13 cellular contexts compared by ENCODE assay signal in genomic region chr11:65043881-65044501, GRCh38. TPM values are rescaled to one million over a fixed set of nuclear protein-coding genes. Genes with fewer than 3 reads are reported as not detected.
DNase-seq lines count a peak whose midpoint lies in the region; ATAC-seq and TF ChIP-seq lines count a peak whose summit lies in the region.
"Had no signal": no experiment of that assay in that cellular context is flagged by ENCODE, and none has a peak within 500 bp of the region (broad histone marks: within the 10 kb centered on the region; RNA-seq: fewer than 3 reads in every experiment).

No MANE protein-coding gene starts in this region.

- H4K91ac ChIP-seq in H9 (ENCODE audit: insufficient read length, low read depth, low read length), result no peak overlapping the region

- no peak overlapping the region for H3T11ph ChIP-seq in H9 (ENCODE audit: low read length)

- intact Hi-C loops in CD4-positive, alpha-beta T cell (cut with DNase I, micrococcal nuclease), result no loop called here

- H4K5ac ChIP-seq in H9 (ENCODE audit: insufficient read length, low read depth, low read length), result no peak overlapping the region

- ATAC-seq in CD4-positive, alpha-beta T cell (ENCODE audit: poor library complexity), result no peak
- ATAC-seq in activated CD4-positive, CD25-positive, alpha-beta regulatory T cell treated with anti-CD3 and anti-CD28 coated beads, Interleukin-2, amount 50 U/mL, for 24 hours, result no peak
- ATAC-seq in HG03460 (IDR thresholded peaks at IDR 0.05; ENCODE audit: unreplicated experiment), result no peak

- H3K4ac ChIP-seq in H9 (ENCODE audit: low read depth, low read length), result no peak overlapping the region

- H3K4me1 Mint-ChIP-seq in CD4-positive, alpha-beta T cell (ENCODE audit: low read depth), result peaks cover 39% of the 10 kb centered on the region
- H3K4me1 Mint-ChIP-seq in endothelial cell (ENCODE audit: unreplicated experiment), result peaks cover 9% of the 10 kb centered on the region
- H3K4me1 Mint-ChIP-seq in H9, result peaks cover 9 to 20% of the 10 kb centered on the region in 2 experiments

- no peaks in the 10 kb centered on the region for H3K9me3 Mint-ChIP-seq in CD4-positive, alpha-beta T cell
- H3K9me3 Mint-ChIP-seq in endothelial cell (ENCODE audit: unreplicated experiment), result no peaks in the 10 kb centered on the region
- no peaks in the 10 kb centered on the region for H3K9me3 Mint-ChIP-seq in H9
- H3K9me3 Mint-ChIP-seq: activated naive CD8-positive, alpha-beta T cell treated with anti-CD3 and anti-CD28 coated beads, Interleukin-2, amount 10 ng/mL, durations not matched to agents 7 days and 5 days had no signal

- no peaks in the 10 kb centered on the region for H4K20me1 ChIP-seq in H9 (ENCODE audit: control insufficient read depth, insufficient read depth, insufficient read length)

- H3K4me3 ChIP-seq in neutrophil (ENCODE audit: low read depth in 1 of 2, low read length in 1 of 2), result no peak overlapping the region
- H3K4me3 ChIP-seq: skin epidermis had no signal

- H2BK120ac ChIP-seq in H9 (ENCODE audit: low read depth, low read length, poor library complexity, severe bottlenecking), result no peak overlapping the region

- no CpG with 5 or more reads among the region's 23 CpGs for WGBS in H9 (ENCODE audit: extremely low coverage, insufficient read length, low lambda C conversion rate)

- H2AFZ ChIP-seq in H9 (ENCODE audit: low read length), result no peak overlapping the region

- H3K56ac ChIP-seq in H9 (ENCODE audit: insufficient read length, low read depth, low read length), result no peak overlapping the region

- POLR2A ChIA-PET in CD4-positive, alpha-beta T cell (lab: Charles Lee), result interaction anchor here (1.1 to 1.4 kb wide), 2 partner anchors 16 to 78 kb away, joined by 3 read pairs; partner anchors contain the start of genes FAU and MRPL49

- H3K79me1 ChIP-seq in H9 (ENCODE audit: insufficient read depth, low read depth, low read length, poor library complexity, severe bottlenecking), result no peaks in the 10 kb centered on the region

- no peak overlapping the region for H4K8ac ChIP-seq in H9 (replicated peaks; ENCODE audit: insufficient read length, low read depth, low read length)

- no peak for DNase-seq in CD4-positive, alpha-beta T cell
- DNase-seq in NCI-H226 (peak; percentile 67), endothelial cell (ENCODE audit: low spot score) (no peak), H9 (no peak), GM13976 (ENCODE audit: low spot score) (no peak)
- DNase-seq: activated naive CD8-positive, alpha-beta T cell treated with anti-CD3 and anti-CD28 coated beads, Interleukin-2, amount 10 ng/mL, durations not matched to agents 7 days and 5 days; DMS79 treated with DMSO at 0.1 percent for 48 hours; Karpas-422; kidney glomerular epithelial cell had no signal

- H2BK15ac ChIP-seq in H9 (ENCODE audit: low read depth, low read length), result no peak overlapping the region

- H3K18ac ChIP-seq in H9 (ENCODE audit: insufficient read length, low read depth, low read length), result no peak overlapping the region

- CTCF ChIA-PET in CD4-positive, alpha-beta T cell (lab: Charles Lee), result no interaction called here

- no peak for TF ChIP-seq CTCF in CD4-positive, alpha-beta T cell (IDR thresholded peaks at IDR 0.05)
- TF ChIP-seq CTCF in endothelial cell (IDR thresholded peaks at IDR 0.05; ENCODE audit: unreplicated experiment) (no peak), neutrophil (IDR thresholded peaks at IDR 0.05) (no peak), H9 (conservative IDR thresholded peaks at IDR 0.05) (no peak), GM13976 (IDR thresholded peaks at IDR 0.05; ENCODE audit: borderline replicate concordance, control extremely low read depth, extremely low read depth, insufficient read depth, missing control alignments) (no peak)

- no peak overlapping the region for H2BK5ac ChIP-seq in H9 (ENCODE audit: insufficient read length, low read length)

- in situ Hi-C loops in GM13976 (cut with MboI; ENCODE audit: low sequenced_read_pairs, unreplicated experiment), result no loop called here

- H3K9ac ChIP-seq in H9 (ENCODE audit: extremely low read depth, insufficient read length, low read length), result no peak overlapping the region

- H3K79me2 ChIP-seq in H9 (ENCODE audit: insufficient read depth, low read length), result peaks cover 2% of the 10 kb centered on the region; the same call in 1 of the 2 replicates

- no peak overlapping the region for H3K23ac ChIP-seq in H9 (ENCODE audit: insufficient read length, low read depth, low read length)

- H3K23me2 ChIP-seq in H9 (ENCODE audit: insufficient read length, low read depth, low read length, poor library complexity, severe bottlenecking), result peaks cover 4% of the 10 kb centered on the region

- H3K36me3 ChIP-seq in neutrophil, result no peaks in the 10 kb centered on the region

- H3K9me3 ChIP-seq in CD4-positive, alpha-beta T cell (ENCODE audit: control insufficient read depth, low read length), result no peaks in the 10 kb centered on the region
- H3K9me3 ChIP-seq in neutrophil (no peaks in the 10 kb centered on the region), H9 (ENCODE audit: control insufficient read depth, low read depth, low read length) (no peaks in the 10 kb centered on the region)

- no peak overlapping the region for H3K4me2 ChIP-seq in H9 (ENCODE audit: insufficient read depth, insufficient read length, low read length)

- no peak overlapping the region for H2AK5ac ChIP-seq in H9 (ENCODE audit: insufficient read length, low read length)

- no peak overlapping the region for H3K27ac Mint-ChIP-seq in CD4-positive, alpha-beta T cell
- H3K27ac Mint-ChIP-seq in endothelial cell (ENCODE audit: unreplicated experiment), result no peak overlapping the region
- no peak overlapping the region; a peak in 2 of 7 replicates for H3K27ac Mint-ChIP-seq in H9
- H3K27ac Mint-ChIP-seq: activated naive CD8-positive, alpha-beta T cell treated with anti-CD3 and anti-CD28 coated beads, Interleukin-2, amount 10 ng/mL, durations not matched to agents 7 days and 5 days had no signal

- no peak overlapping the region for H3K14ac ChIP-seq in H9 (ENCODE audit: insufficient read depth, low read length)

- no peak overlapping the region for H2BK12ac ChIP-seq in H9 (ENCODE audit: insufficient read length, low read depth, low read length)

- H3K27ac ChIP-seq in CD4-positive, alpha-beta T cell (ENCODE audit: low read depth, low read length), result no peak overlapping the region
- H3K27ac ChIP-seq in neutrophil (peak overlapping the region; percentile 44), H9 (ENCODE audit: insufficient read length, low read depth, low read length) (no peak overlapping the region)

- H3K36me3 Mint-ChIP-seq in CD4-positive, alpha-beta T cell (ENCODE audit: low read depth), result peaks cover 18% of the 10 kb centered on the region
- peaks cover 9% of the 10 kb centered on the region for H3K36me3 Mint-ChIP-seq in endothelial cell (ENCODE audit: low read depth, unreplicated experiment)
- peaks cover 5 to 25% (median 25%) of the 10 kb centered on the region in 3 experiments; a peak in 6 of 7 replicates for H3K36me3 Mint-ChIP-seq in H9 (ENCODE audit: insufficient read depth in 1 of 3, low read depth in 3 of 3)

- no peaks in the 10 kb centered on the region for H3K27me3 Mint-ChIP-seq in CD4-positive, alpha-beta T cell
- H3K27me3 Mint-ChIP-seq in endothelial cell (ENCODE audit: unreplicated experiment) (peaks cover 8% of the 10 kb centered on the region), H9 (ENCODE audit: low read depth) (no peaks in the 10 kb centered on the region)
- H3K27me3 Mint-ChIP-seq: activated naive CD8-positive, alpha-beta T cell treated with anti-CD3 and anti-CD28 coated beads, Interleukin-2, amount 10 ng/mL, durations not matched to agents 7 days and 5 days had no signal

- H2BK20ac ChIP-seq in H9 (ENCODE audit: low read depth, low read length, poor library complexity, severe bottlenecking), result no peak overlapping the region

- H3K4me1 ChIP-seq in neutrophil (ENCODE audit: control insufficient read depth in 1 of 2, insufficient read depth in 1 of 2, low read depth in 1 of 2, low read length in 1 of 2), result peaks cover 36 to 41% of the 10 kb centered on the region in 2 experiments
- H3K4me1 ChIP-seq in H9 (ENCODE audit: insufficient read depth, low read length), result no peaks in the 10 kb centered on the region

- H3K4me3 Mint-ChIP-seq in CD4-positive, alpha-beta T cell, result peak overlapping the region; percentile 42
- peak overlapping the region; percentile 67 for H3K4me3 Mint-ChIP-seq in endothelial cell (ENCODE audit: unreplicated experiment)
- H3K4me3 Mint-ChIP-seq in H9, result peak overlapping the region in 1 of 2 experiments; percentile 48; a peak in 2 of 5 replicates

- H3K27me3 ChIP-seq in CD4-positive, alpha-beta T cell (ENCODE audit: control insufficient read depth, insufficient read depth, low read length), result no peaks in the 10 kb centered on the region
- H3K27me3 ChIP-seq in neutrophil, result peaks cover 5% of the 10 kb centered on the region
- H3K27me3 ChIP-seq in H9 (ENCODE audit: insufficient read depth, low read length), result no peaks in the 10 kb centered on the region

RNA-seq across cellular contexts. Expression of gene SAC3D1, which starts 3.0 kb away (rescaled TPM):
- total RNA-seq in CD4-positive, alpha-beta T cell, result under 1 TPM; 0.49 to 0.78 TPM
- 4.8 TPM for total RNA-seq in endothelial cell (ENCODE audit: unreplicated experiment)
- 20.7 and 21.9 TPM in 2 replicates for total RNA-seq in H9 (2021)

RNA-seq across cellular contexts. Expression of gene NAALADL1, which starts 14.4 kb away (rescaled TPM):
- total RNA-seq in CD4-positive, alpha-beta T cell, result 1 to 10 TPM; 7.7 to 9.2 TPM
- not detected for total RNA-seq in endothelial cell (ENCODE audit: unreplicated experiment)
- 1.0 and 1.2 TPM in 2 replicates for total RNA-seq in H9 (2021)

RNA-seq across cellular contexts. Expression of gene SNX15, which starts 16.8 kb away (rescaled TPM):
- 10 to 100 TPM; 13.9 to 14.7 TPM for total RNA-seq in CD4-positive, alpha-beta T cell
- total RNA-seq in endothelial cell (ENCODE audit: unreplicated experiment), result 19.4 TPM
- 24.3 and 25.7 TPM in 2 replicates for total RNA-seq in H9 (2021)

RNA-seq across cellular contexts. Expression of gene ARL2, which starts 30.0 kb away (rescaled TPM):
- total RNA-seq in CD4-positive, alpha-beta T cell, result 10 to 100 TPM; 10.5 to 11.1 TPM
- total RNA-seq in endothelial cell (ENCODE audit: unreplicated experiment) (66.4 TPM), H9 (2021) (200 and 203 TPM in 2 replicates)

RNA-seq across cellular contexts. Expression of gene CDCA5, which starts 39.8 kb away (rescaled TPM):
- total RNA-seq in CD4-positive, alpha-beta T cell, result under 1 TPM; 0.77 to 0.84 TPM
- total RNA-seq in endothelial cell (ENCODE audit: unreplicated experiment) (14.8 TPM), H9 (2021) (93.9 and 94.8 TPM in 2 replicates)
